8 cellular contexts compared by ENCODE assay signal in the genomic region with DNA sequence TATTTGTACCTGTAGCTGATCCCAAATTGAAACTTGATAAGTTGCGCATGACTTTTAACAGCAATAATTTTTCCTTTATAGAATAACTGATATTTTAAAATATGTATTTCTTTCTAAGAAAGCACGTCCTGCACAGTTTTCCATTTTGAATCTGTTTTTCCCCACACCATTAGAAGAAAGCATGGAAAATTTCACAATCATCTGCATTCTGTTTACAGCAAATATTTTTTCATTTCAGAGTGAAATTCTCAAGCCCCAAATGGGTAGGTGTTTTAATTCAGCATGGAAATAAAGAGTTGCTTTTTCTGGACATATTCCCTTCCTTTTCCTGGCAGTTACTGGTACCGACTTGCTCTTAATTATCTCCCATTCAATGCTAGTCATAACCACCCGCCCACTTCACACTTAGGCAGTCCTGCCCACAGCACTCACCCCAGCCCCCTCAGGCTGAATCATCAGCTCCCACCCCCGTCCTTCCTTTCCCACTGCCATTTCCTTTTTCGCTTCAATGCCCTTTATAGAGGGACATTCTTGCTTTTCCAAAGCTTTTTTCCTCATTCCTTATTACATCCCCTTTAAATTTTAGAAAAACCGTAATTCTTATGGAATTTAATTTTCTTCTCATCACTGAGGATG.
DNase-seq lines count a peak whose midpoint lies in the region; ATAC-seq lines count a peak whose summit lies in the region.

No MANE protein-coding gene starts in this region.

- H3K27ac Mint-ChIP-seq in activated naive CD4-positive, alpha-beta T cell treated with anti-CD3 and anti-CD28 coated beads for 36 hours, result peak overlapping the region; percentile 83
- H3K27ac Mint-ChIP-seq in activated naive CD8-positive, alpha-beta T cell, result peak overlapping the region; percentile 89

- peaks cover 55% of the 10 kb centered on the region for H3K4me1 Mint-ChIP-seq in activated naive CD4-positive, alpha-beta T cell treated with anti-CD3 and anti-CD28 coated beads for 36 hours (ENCODE audit: low read depth)
- H3K4me1 Mint-ChIP-seq in activated naive CD8-positive, alpha-beta T cell (ENCODE audit: low read depth), result peaks cover 55% of the 10 kb centered on the region

- CTCF ChIA-PET in activated naive CD4-positive, alpha-beta T cell treated with anti-CD3 and anti-CD28 coated beads for 36 hours (lab: Charles Lee), result interaction anchor here (0.8 to 4.1 kb wide), 4 partner anchors 8 to 27 kb away, joined by 3 to 27 read pairs (median 6); no protein-coding TSS in a partner anchor

- DNase-seq in activated naive CD4-positive, alpha-beta T cell treated with anti-CD3 and anti-CD28 coated beads for 36 hours, result peak; percentile 67
- no peak for DNase-seq in activated naive CD4-positive, alpha-beta T cell (lab: John Stamatoyannopoulos, UW)
- DNase-seq in iPS-NIHi11 (ENCODE audit: low spot score), result peak; percentile 52
- DNase-seq in stimulated activated CD8-positive, alpha-beta memory T cell treated with anti-CD3 and anti-CD28 coated beads, Interleukin-12 subunit alpha, Interleukin-12 subunit beta, amount 100 ng/mL, for 4 hours (ENCODE audit: low read depth), result peak; percentile 37
- DNase-seq in DMS79 treated with DMSO at 0.1 percent for 48 hours (lab: John Stamatoyannopoulos, UW), result no peak
- no peak for DNase-seq in NCI-H82 (lab: John Stamatoyannopoulos, UW)

- intact Hi-C loops in activated naive CD4-positive, alpha-beta T cell treated with anti-CD3 and anti-CD28 coated beads for 36 hours (cut with micrococcal nuclease), result no loop called here

- no peak overlapping the region for H3K4me3 Mint-ChIP-seq in activated naive CD4-positive, alpha-beta T cell treated with anti-CD3 and anti-CD28 coated beads for 36 hours
- peak overlapping the region; percentile 76 for H3K4me3 Mint-ChIP-seq in activated naive CD8-positive, alpha-beta T cell

- H3K36me3 Mint-ChIP-seq in activated naive CD4-positive, alpha-beta T cell treated with anti-CD3 and anti-CD28 coated beads for 36 hours (ENCODE audit: low read depth), result no peaks in the 10 kb centered on the region
- no peaks in the 10 kb centered on the region for H3K36me3 Mint-ChIP-seq in activated naive CD8-positive, alpha-beta T cell

- ATAC-seq in HG03025 (IDR thresholded peaks at IDR 0.05; ENCODE audit: low FRiP score, unreplicated experiment), result no peak

- no peaks in the 10 kb centered on the region for H3K9me3 Mint-ChIP-seq in activated naive CD4-positive, alpha-beta T cell treated with anti-CD3 and anti-CD28 coated beads for 36 hours
- no peaks in the 10 kb centered on the region for H3K9me3 Mint-ChIP-seq in activated naive CD8-positive, alpha-beta T cell (ENCODE audit: low read depth)

- H3K27me3 Mint-ChIP-seq in activated naive CD4-positive, alpha-beta T cell treated with anti-CD3 and anti-CD28 coated beads for 36 hours (ENCODE audit: low read depth), result no peaks in the 10 kb centered on the region
- H3K27me3 Mint-ChIP-seq in activated naive CD8-positive, alpha-beta T cell, result no peaks in the 10 kb centered on the region

Comparison
In these comparisons a context has a peak if more than half of its experiments do, and no peak if none do; other contexts are left out.
1. DNase-seq: peak in activated naive CD4-positive, alpha-beta T cell treated with anti-CD3 and anti-CD28 coated beads for 36 hours (single experiment), iPS-NIHi11 (single experiment) and stimulated activated CD8-positive, alpha-beta memory T cell treated with anti-CD3 and anti-CD28 coated beads, Interleukin-12 subunit alpha, Interleukin-12 subunit beta, amount 100 ng/mL, for 4 hours (single experiment); none in activated naive CD4-positive, alpha-beta T cell (0 of 4), DMS79 treated with DMSO at 0.1 percent for 48 hours (single experiment) and NCI-H82 (single experiment).